Comparison of ENCODE assay signal across 1 cellular context in the genomic region with DNA sequence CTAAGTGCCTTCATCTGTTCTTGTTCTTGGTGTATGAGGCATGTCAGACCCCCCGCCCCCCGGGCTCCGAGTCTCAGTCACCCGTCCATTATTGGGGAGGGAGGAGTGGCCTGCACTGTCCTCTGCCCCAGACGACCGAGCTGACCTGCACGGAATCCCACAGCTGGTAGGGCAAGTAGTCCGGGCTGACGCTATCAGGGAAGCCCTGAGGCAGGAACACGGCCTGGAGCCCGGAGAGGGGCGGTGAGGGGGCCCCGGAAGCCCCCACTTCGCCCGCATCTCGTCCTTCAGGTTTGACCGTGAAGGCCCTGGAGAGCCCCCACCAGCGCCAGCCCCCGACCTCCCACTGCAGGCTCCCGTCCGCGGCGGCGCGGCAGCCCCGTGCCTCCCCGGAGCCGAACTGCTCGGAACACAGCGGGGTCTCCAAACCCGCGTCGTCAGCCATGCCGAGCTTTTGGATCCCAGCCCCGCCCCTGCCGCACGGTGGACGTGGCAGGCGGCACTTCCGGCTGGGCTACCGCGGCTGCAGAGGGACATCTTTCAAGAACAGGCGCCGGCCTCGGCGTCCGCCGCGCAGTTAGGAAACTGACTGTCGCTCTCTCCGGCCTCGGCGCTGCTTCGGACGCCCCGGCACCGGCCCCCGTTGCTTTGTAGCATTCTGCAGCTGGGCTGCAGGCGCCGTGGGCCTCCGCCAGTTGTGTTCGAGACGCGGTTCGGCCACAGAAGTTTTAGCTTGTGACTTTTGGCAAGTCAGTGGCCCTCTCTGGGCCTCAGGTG.
TF ChIP-seq lines count a peak whose summit lies in the region.

RUSF1 (minus strand) TSS at position 463 of the 777 bp plus-strand sequence; CDS start at position 445, 18 bp downstream.

TF ChIP-seq in HEK293, 187 proteins besides CTCF, POLR2A, EP300 and RAD21 (continued from another document and continues in another):
- TF ChIP-seq ZNF518A (tag by site-specific recombination; conservative IDR thresholded peaks at IDR 0.05; ENCODE audit: low read depth) (peak; percentile 71), ZNF561 (tag by site-specific recombination; IDR thresholded peaks at IDR 0.05; ENCODE audit: borderline replicate concordance) (peak; percentile 93), ZNF16 (tag by site-specific recombination; IDR thresholded peaks at IDR 0.05; ENCODE audit: low read depth) (no peak), GLI4 (tag by site-specific recombination; IDR thresholded peaks at IDR 0.05) (0 out of 2 replicates have a peak, but pooled peaks have one; percentile 10), ZNF133 (tag by site-specific recombination; IDR thresholded peaks at IDR 0.05) (no peak), ZBTB17 (tag by site-specific recombination; IDR thresholded peaks at IDR 0.05) (peak; percentile 84), YY2 (tag by site-specific recombination; IDR thresholded peaks at IDR 0.05) (peak; percentile 66; the same call in 1 of the 2 replicates), ZNF274 (IDR thresholded peaks at IDR 0.05; ENCODE audit: low read length) (no peak), ZNF274 (tag by site-specific recombination; IDR thresholded peaks at IDR 0.05; ENCODE audit: borderline replicate concordance) (no peak), ZBTB21 (tag by site-specific recombination; IDR thresholded peaks at IDR 0.05) (peak; percentile 49; the same call in 1 of the 2 replicates), ZBTB44 (tag by site-specific recombination; IDR thresholded peaks at IDR 0.05) (peak; percentile 43; the same call in 1 of the 2 replicates), ZNF629 (tag by site-specific recombination; IDR thresholded peaks at IDR 0.05) (peak; percentile 72), ZNF660 (tag by site-specific recombination; IDR thresholded peaks at IDR 0.05) (peak; percentile 91; the same call in 1 of the 2 replicates), SP3 (tag by site-specific recombination; IDR thresholded peaks at IDR 0.05) (peak; percentile 85), ZNF777 (tag by site-specific recombination; IDR thresholded peaks at IDR 0.05; ENCODE audit: borderline replicate concordance) (peak; percentile 22; the same call in 1 of the 2 replicates), ZNF701 (tag by site-specific recombination; IDR thresholded peaks at IDR 0.05) (no peak), ZEB2 (tag by site-specific recombination; IDR thresholded peaks at IDR 0.05) (0 out of 2 replicates have a peak, but pooled peaks have one; percentile 44), ZNF398 (tag by site-specific recombination; IDR thresholded peaks at IDR 0.05) (peak; percentile 60), ZSCAN30 (tag by site-specific recombination; IDR thresholded peaks at IDR 0.05) (peak; percentile 74), ZNF311 (tag by site-specific recombination; IDR thresholded peaks at IDR 0.05; ENCODE audit: borderline replicate concordance) (no peak), SETDB1 (IDR thresholded peaks at IDR 0.05; ENCODE audit: insufficient read length, low read length) (no peak), ZNF114 (tag by site-specific recombination; IDR thresholded peaks at IDR 0.05) (no peak), ZNF501 (tag by site-specific recombination; IDR thresholded peaks at IDR 0.05) (peak; percentile 62; the same call in 1 of the 2 replicates), ZNF10 (tag by site-specific recombination; IDR thresholded peaks at IDR 0.05) (peak; percentile 69; the same call in 1 of the 2 replicates), SP2 (tag by site-specific recombination; IDR thresholded peaks at IDR 0.05) (peak; percentile 83)
- TF ChIP-seq, protein P1, sequence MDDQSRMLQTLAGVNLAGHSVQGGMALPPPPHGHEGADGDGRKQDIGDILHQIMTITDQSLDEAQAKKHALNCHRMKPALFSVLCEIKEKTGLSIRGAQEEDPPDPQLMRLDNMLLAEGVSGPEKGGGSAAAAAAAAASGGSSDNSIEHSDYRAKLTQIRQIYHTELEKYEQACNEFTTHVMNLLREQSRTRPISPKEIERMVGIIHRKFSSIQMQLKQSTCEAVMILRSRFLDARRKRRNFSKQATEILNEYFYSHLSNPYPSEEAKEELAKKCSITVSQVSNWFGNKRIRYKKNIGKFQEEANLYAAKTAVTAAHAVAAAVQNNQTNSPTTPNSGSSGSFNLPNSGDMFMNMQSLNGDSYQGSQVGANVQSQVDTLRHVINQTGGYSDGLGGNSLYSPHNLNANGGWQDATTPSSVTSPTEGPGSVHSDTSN (CRISPR knock-in tag; IDR thresholded peaks at IDR 0.05), result peak; percentile 76
- TF ChIP-seq, protein P2, sequence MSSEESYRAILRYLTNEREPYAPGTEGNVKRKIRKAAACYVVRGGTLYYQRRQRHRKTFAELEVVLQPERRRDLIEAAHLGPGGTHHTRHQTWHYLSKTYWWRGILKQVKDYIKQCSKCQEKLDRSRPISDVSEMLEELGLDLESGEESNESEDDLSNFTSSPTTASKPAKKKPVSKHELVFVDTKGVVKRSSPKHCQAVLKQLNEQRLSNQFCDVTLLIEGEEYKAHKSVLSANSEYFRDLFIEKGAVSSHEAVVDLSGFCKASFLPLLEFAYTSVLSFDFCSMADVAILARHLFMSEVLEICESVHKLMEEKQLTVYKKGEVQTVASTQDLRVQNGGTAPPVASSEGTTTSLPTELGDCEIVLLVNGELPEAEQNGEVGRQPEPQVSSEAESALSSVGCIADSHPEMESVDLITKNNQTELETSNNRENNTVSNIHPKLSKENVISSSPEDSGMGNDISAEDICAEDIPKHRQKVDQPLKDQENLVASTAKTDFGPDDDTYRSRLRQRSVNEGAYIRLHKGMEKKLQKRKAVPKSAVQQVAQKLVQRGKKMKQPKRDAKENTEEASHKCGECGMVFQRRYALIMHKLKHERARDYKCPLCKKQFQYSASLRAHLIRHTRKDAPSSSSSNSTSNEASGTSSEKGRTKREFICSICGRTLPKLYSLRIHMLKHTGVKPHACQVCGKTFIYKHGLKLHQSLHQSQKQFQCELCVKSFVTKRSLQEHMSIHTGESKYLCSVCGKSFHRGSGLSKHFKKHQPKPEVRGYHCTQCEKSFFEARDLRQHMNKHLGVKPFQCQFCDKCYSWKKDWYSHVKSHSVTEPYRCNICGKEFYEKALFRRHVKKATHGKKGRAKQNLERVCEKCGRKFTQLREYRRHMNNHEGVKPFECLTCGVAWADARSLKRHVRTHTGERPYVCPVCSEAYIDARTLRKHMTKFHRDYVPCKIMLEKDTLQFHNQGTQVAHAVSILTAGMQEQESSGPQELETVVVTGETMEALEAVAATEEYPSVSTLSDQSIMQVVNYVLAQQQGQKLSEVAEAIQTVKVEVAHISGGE (tag by site-specific recombination; conservative IDR thresholded peaks at IDR 0.05; ENCODE audit: low read depth), result peak; percentile 89
- TF ChIP-seq, protein P3, sequence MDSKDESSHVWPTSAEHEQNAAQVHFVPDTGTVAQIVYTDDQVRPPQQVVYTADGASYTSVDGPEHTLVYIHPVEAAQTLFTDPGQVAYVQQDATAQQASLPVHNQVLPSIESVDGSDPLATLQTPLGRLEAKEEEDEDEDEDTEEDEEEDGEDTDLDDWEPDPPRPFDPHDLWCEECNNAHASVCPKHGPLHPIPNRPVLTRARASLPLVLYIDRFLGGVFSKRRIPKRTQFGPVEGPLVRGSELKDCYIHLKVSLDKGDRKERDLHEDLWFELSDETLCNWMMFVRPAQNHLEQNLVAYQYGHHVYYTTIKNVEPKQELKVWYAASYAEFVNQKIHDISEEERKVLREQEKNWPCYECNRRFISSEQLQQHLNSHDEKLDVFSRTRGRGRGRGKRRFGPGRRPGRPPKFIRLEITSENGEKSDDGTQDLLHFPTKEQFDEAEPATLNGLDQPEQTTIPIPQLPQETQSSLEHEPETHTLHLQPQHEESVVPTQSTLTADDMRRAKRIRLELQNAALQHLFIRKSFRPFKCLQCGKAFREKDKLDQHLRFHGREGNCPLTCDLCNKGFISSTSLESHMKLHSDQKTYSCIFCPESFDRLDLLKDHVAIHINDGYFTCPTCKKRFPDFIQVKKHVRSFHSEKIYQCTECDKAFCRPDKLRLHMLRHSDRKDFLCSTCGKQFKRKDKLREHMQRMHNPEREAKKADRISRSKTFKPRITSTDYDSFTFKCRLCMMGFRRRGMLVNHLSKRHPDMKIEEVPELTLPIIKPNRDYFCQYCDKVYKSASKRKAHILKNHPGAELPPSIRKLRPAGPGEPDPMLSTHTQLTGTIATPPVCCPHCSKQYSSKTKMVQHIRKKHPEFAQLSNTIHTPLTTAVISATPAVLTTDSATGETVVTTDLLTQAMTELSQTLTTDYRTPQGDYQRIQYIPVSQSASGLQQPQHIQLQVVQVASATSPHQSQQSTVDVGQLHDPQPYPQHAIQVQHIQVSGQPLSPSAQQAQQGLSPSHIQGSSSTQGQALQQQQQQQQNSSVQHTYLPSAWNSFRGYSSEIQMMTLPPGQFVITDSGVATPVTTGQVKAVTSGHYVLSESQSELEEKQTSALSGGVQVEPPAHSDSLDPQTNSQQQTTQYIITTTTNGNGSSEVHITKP (tag by site-specific recombination; IDR thresholded peaks at IDR 0.05), result peak; percentile 71
- TF ChIP-seq, protein P4, sequence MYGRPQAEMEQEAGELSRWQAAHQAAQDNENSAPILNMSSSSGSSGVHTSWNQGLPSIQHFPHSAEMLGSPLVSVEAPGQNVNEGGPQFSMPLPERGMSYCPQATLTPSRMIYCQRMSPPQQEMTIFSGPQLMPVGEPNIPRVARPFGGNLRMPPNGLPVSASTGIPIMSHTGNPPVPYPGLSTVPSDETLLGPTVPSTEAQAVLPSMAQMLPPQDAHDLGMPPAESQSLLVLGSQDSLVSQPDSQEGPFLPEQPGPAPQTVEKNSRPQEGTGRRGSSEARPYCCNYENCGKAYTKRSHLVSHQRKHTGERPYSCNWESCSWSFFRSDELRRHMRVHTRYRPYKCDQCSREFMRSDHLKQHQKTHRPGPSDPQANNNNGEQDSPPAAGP (tag by site-specific recombination; IDR thresholded peaks at IDR 0.05), result 0 out of 2 replicates have a peak, but pooled peaks have one; percentile 21
- TF ChIP-seq, protein P5, sequence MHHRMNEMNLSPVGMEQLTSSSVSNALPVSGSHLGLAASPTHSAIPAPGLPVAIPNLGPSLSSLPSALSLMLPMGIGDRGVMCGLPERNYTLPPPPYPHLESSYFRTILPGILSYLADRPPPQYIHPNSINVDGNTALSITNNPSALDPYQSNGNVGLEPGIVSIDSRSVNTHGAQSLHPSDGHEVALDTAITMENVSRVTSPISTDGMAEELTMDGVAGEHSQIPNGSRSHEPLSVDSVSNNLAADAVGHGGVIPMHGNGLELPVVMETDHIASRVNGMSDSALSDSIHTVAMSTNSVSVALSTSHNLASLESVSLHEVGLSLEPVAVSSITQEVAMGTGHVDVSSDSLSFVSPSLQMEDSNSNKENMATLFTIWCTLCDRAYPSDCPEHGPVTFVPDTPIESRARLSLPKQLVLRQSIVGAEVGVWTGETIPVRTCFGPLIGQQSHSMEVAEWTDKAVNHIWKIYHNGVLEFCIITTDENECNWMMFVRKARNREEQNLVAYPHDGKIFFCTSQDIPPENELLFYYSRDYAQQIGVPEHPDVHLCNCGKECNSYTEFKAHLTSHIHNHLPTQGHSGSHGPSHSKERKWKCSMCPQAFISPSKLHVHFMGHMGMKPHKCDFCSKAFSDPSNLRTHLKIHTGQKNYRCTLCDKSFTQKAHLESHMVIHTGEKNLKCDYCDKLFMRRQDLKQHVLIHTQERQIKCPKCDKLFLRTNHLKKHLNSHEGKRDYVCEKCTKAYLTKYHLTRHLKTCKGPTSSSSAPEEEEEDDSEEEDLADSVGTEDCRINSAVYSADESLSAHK (tag by site-specific recombination; IDR thresholded peaks at IDR 0.05), result 0 out of 2 replicates have a peak, but pooled peaks have one; percentile 17
